10 cellular contexts compared by ENCODE assay signal in genomic region chr17:62792122-62792800, GRCh38. TPM values are rescaled to one million over a fixed set of nuclear protein-coding genes. Genes with fewer than 3 reads are reported as not detected.
DNase-seq lines count a peak whose midpoint lies in the region; ATAC-seq, FAIRE-seq and TF ChIP-seq lines count a peak whose summit lies in the region.
"Had no signal": no experiment of that assay in that cellular context is flagged by ENCODE, and none has a peak within 500 bp of the region (broad histone marks: within the 10 kb centered on the region; RNA-seq: fewer than 3 reads in every experiment).

No MANE protein-coding gene starts in this region.

- H3K4me3 ChIP-seq in GM23248 (0 out of 2 replicates have a peak overlapping the region, but pooled peaks have one; percentile 54), Panc1 (ENCODE audit: low read depth in 2 of 2, low read length in 2 of 2) (peak overlapping the region in 1 of 2 experiments; percentile 25; a peak in 2 of 4 replicates), H1 (ENCODE audit: extremely low read depth in 1 of 4, insufficient read depth in 2 of 4, low read depth in 3 of 4, low read length in 4 of 4) (no peak overlapping the region), trophoblast cell (ENCODE audit: low read depth, low read length) (no peak overlapping the region), vagina (no peak overlapping the region)

- H3K9ac ChIP-seq in GM23248 (peak overlapping the region; percentile 73), H1 (replicated peaks in 1 of 4; ENCODE audit: extremely low read depth in 1 of 4, low read depth in 3 of 4, low read length in 3 of 4) (no peak overlapping the region), trophoblast cell (ENCODE audit: low read length) (no peak overlapping the region)

- H2BK5ac ChIP-seq in H1 (ENCODE audit: low read depth, low read length) (no peak overlapping the region), trophoblast cell (ENCODE audit: low read depth, low read length, poor library complexity) (no peak overlapping the region)

- no peak overlapping the region for H2AFZ ChIP-seq in GM23248
- H2AFZ ChIP-seq in H1 (ENCODE audit: low read length), result no peak overlapping the region
- H2AFZ ChIP-seq in trophoblast cell (ENCODE audit: insufficient read depth, low read length, poor library complexity), result no peak overlapping the region

- H4K5ac ChIP-seq in H1 (ENCODE audit: insufficient read length, low read depth, low read length), result no peak overlapping the region

- no peak overlapping the region for H2BK12ac ChIP-seq in H1 (ENCODE audit: low read depth, low read length)
- H2BK12ac ChIP-seq in trophoblast cell (ENCODE audit: low read length), result no peak overlapping the region

- no peak for TF ChIP-seq POLR2A in H1 (IDR thresholded peaks at IDR 0.05; ENCODE audit: control extremely low read depth in 1 of 2, low read depth in 2 of 2, low read length in 2 of 2)
- TF ChIP-seq POLR2A in vagina (IDR thresholded peaks at IDR 0.05), result no peak

- peaks cover 27% of the 10 kb centered on the region for H3F3A ChIP-seq in GM23248 (ENCODE audit: insufficient read depth)

- no peak overlapping the region for H2BK15ac ChIP-seq in H1 (ENCODE audit: low read length)

- no peak overlapping the region for H3K18ac ChIP-seq in H1 (ENCODE audit: extremely low read depth, low read length)
- H3K18ac ChIP-seq in trophoblast cell (ENCODE audit: low read length), result no peak overlapping the region

- H3K27me3 ChIP-seq in GM23248 (replicated peaks; ENCODE audit: insufficient read depth) (no peaks in the 10 kb centered on the region), Panc1 (ENCODE audit: control insufficient read depth, insufficient read depth, low read length) (no peaks in the 10 kb centered on the region), H1 (replicated peaks in 1 of 4; ENCODE audit: control insufficient read depth in 3 of 4, extremely low read depth in 1 of 4, insufficient read depth in 3 of 4, low read length in 3 of 4) (no peaks in the 10 kb centered on the region), trophoblast cell (ENCODE audit: insufficient read depth, low read length) (no peaks in the 10 kb centered on the region), vagina (no peaks in the 10 kb centered on the region)

- DNase-seq in GM23248 (peak; percentile 91), Panc1 (ENCODE audit: low read depth, low spot score) (peak; percentile 91), H1 (ENCODE audit: low read depth in 1 of 2, low spot score in 2 of 2) (no peak), trophoblast cell (peak; percentile 80 to 90), Right ventricle myocardium inferior (ENCODE audit: missing footprints) (no peak), GM13976 (ENCODE audit: low spot score) (no peak), vagina (ENCODE audit: extremely low spot score in 2 of 2) (no peak)
- DNase-seq: T-helper 17 cell had no signal

- H3K9me3 ChIP-seq in GM23248 (ENCODE audit: low read depth) (no peaks in the 10 kb centered on the region), Panc1 (ENCODE audit: control insufficient read depth, insufficient read depth, low read depth, low read length) (no peaks in the 10 kb centered on the region), H1 (ENCODE audit: insufficient read depth in 2 of 2, low read depth in 1 of 2, low read length in 1 of 2) (no peaks in the 10 kb centered on the region; a peak in 1 of 4 replicates), trophoblast cell (ENCODE audit: insufficient read depth, low read depth, low read length) (peaks cover 11% of the 10 kb centered on the region), vagina (no peaks in the 10 kb centered on the region)

- TF ChIP-seq CTCF in Panc1 (IDR thresholded peaks at IDR 0.05), result no peak
- TF ChIP-seq CTCF in H1 (IDR thresholded peaks at IDR 0.05; ENCODE audit: control extremely low read depth in 1 of 3, insufficient read depth in 1 of 3, low read depth in 1 of 3, low read length in 3 of 3), result no peak
- no peak for TF ChIP-seq CTCF in GM13976 (IDR thresholded peaks at IDR 0.05; ENCODE audit: borderline replicate concordance, control extremely low read depth, extremely low read depth, insufficient read depth, missing control alignments)
- no peak for TF ChIP-seq CTCF in vagina (IDR thresholded peaks at IDR 0.05)

- H2AK5ac ChIP-seq in H1 (ENCODE audit: low read depth, low read length) (no peak overlapping the region), trophoblast cell (ENCODE audit: low read length) (no peak overlapping the region)

- H3K4ac ChIP-seq in H1 (replicated peaks; ENCODE audit: insufficient read length, low read depth, low read length) (no peak overlapping the region), trophoblast cell (ENCODE audit: low read depth, low read length) (no peak overlapping the region)

- no peak overlapping the region for H2BK120ac ChIP-seq in H1 (replicated peaks; ENCODE audit: low read depth, low read length)
- no peak overlapping the region for H2BK120ac ChIP-seq in trophoblast cell (ENCODE audit: insufficient read depth, low read length, poor library complexity)

- intact Hi-C loops in Panc1 (cut with micrococcal nuclease; ENCODE audit: unreplicated experiment) (no loop called here), Right ventricle myocardium inferior (cut with DNase I) (no loop called here), vagina (cut with DNase I) (no loop called here)

- TF ChIP-seq EP300 in H1 (IDR thresholded peaks at IDR 0.05; ENCODE audit: borderline replicate concordance in 1 of 2, low read depth in 2 of 2, low read length in 2 of 2), result no peak

- H4K8ac ChIP-seq in H1 (ENCODE audit: extremely low read depth, insufficient read depth, low read length) (no peak overlapping the region), trophoblast cell (ENCODE audit: low read depth, low read length) (no peak overlapping the region)

- no peaks in the 10 kb centered on the region for H3K9me2 ChIP-seq in GM23248 (ENCODE audit: insufficient read depth)

- H4K91ac ChIP-seq in H1 (replicated peaks; ENCODE audit: insufficient read length, low read length) (no peak overlapping the region), trophoblast cell (ENCODE audit: low read depth, low read length) (no peak overlapping the region)

- no peaks in the 10 kb centered on the region for H4K20me1 ChIP-seq in GM23248 (ENCODE audit: insufficient read depth)
- H4K20me1 ChIP-seq in H1 (replicated peaks in 1 of 2; ENCODE audit: control insufficient read depth in 1 of 2, insufficient read depth in 2 of 2, low read length in 2 of 2), result peaks cover 0 to 3% of the 10 kb centered on the region in 2 experiments

- POLR2A ChIA-PET in Panc1 (lab: Charles Lee), result no interaction called here
- POLR2A ChIA-PET in H1 (lab: Charles Lee; ENCODE audit: partially characterized antibody), result no interaction called here

- H3K36me3 ChIP-seq in GM23248 (ENCODE audit: low read depth) (no peaks in the 10 kb centered on the region), Panc1 (ENCODE audit: control insufficient read depth, insufficient read depth, low read length) (no peaks in the 10 kb centered on the region), H1 (ENCODE audit: control insufficient read depth in 2 of 4, insufficient read depth in 4 of 4, low read length in 3 of 4) (no peaks in the 10 kb centered on the region), trophoblast cell (ENCODE audit: control insufficient read depth in 1 of 2, insufficient read depth in 2 of 2, low read length in 2 of 2) (no peaks in the 10 kb centered on the region), vagina (no peaks in the 10 kb centered on the region)

- no peak for FAIRE-seq in H1 (lab: Jason Lieb, UNC)
- FAIRE-seq: endometrium had no signal

- WGBS in GM23248 (ENCODE audit: low coverage in 1 of 2, low lambda C conversion rate in 2 of 2, missing lambda C conversion rate in 2 of 2), 2 experiments, result 42 to 43% methylated on average over 6 to 7 of the region's 7 CpGs
- 89% methylated on average over 7 of the region's 7 CpGs; no CpG with 5 or more reads in 1 of the 2 experiments for WGBS in H1 (ENCODE audit: extremely low coverage in 1 of 2, insufficient coverage in 1 of 2, insufficient read length in 1 of 2, insufficient replicate concordance in 2 of 2, low coverage in 1 of 2, low lambda C conversion rate in 2 of 2, missing lambda C conversion rate in 1 of 2), 2 experiments
- WGBS in trophoblast cell (ENCODE audit: extremely low coverage, insufficient coverage, insufficient read length), result no CpG with 5 or more reads among the region's 7 CpGs

- H3K4me2 ChIP-seq in GM23248 (ENCODE audit: unreplicated experiment) (peak overlapping the region; percentile 75), H1 (ENCODE audit: insufficient read depth in 1 of 2, low read depth in 2 of 2, low read length in 2 of 2) (no peak overlapping the region), trophoblast cell (ENCODE audit: low read length) (no peak overlapping the region)

- TF ChIP-seq RAD21 in H1 (IDR thresholded peaks at IDR 0.05 in 1 of 2, conservative IDR thresholded peaks at IDR 0.05 in 1 of 2; ENCODE audit: low read depth in 2 of 2, low read length in 2 of 2), result no peak

- no peaks in the 10 kb centered on the region for H3K79me2 ChIP-seq in GM23248 (ENCODE audit: insufficient read depth)
- no peaks in the 10 kb centered on the region for H3K79me2 ChIP-seq in H1 (ENCODE audit: control insufficient read depth in 1 of 2, insufficient read depth in 2 of 2, low read length in 2 of 2)
- H3K79me2 ChIP-seq in trophoblast cell (ENCODE audit: control insufficient read depth, insufficient read depth, low read length, poor library complexity), result no peaks in the 10 kb centered on the region

- CTCF ChIA-PET in Panc1 (lab: Charles Lee), result no interaction called here
- CTCF ChIA-PET in H1 (lab: Charles Lee; ENCODE audit: partially characterized antibody), result no interaction called here

- ATAC-seq in Panc1, result peak; percentile 80
- no peak for ATAC-seq in HG03439 (IDR thresholded peaks at IDR 0.05; ENCODE audit: unreplicated experiment)
- no peak for ATAC-seq in Right ventricle myocardium inferior
- ATAC-seq: T-helper 17 cell had no signal

- peaks cover 30% of the 10 kb centered on the region for H3K4me1 ChIP-seq in GM23248 (ENCODE audit: insufficient read depth)
- H3K4me1 ChIP-seq in Panc1 (ENCODE audit: control insufficient read depth, insufficient read depth, low read length), result peaks cover 16% of the 10 kb centered on the region
- H3K4me1 ChIP-seq in H1 (replicated peaks in 1 of 4; ENCODE audit: control insufficient read depth in 3 of 4, insufficient read depth in 4 of 4, low read length in 3 of 4), result no peaks in the 10 kb centered on the region
- H3K4me1 ChIP-seq in trophoblast cell (ENCODE audit: control insufficient read depth in 1 of 2, insufficient read depth in 2 of 2, low read length in 2 of 2), result no peaks in the 10 kb centered on the region
- no peaks in the 10 kb centered on the region for H3K4me1 ChIP-seq in vagina

- peaks cover 18% of the 10 kb centered on the region; the same call in 1 of the 2 replicates for H3K23me2 ChIP-seq in H1 (ENCODE audit: low read depth, low read length)

- no peaks in the 10 kb centered on the region for H3K79me1 ChIP-seq in H1 (ENCODE audit: low read depth, low read length)
- no peaks in the 10 kb centered on the region for H3K79me1 ChIP-seq in trophoblast cell (ENCODE audit: low read length)

- H3K14ac ChIP-seq in H1 (ENCODE audit: insufficient read length) (no peak overlapping the region), trophoblast cell (ENCODE audit: low read length) (no peak overlapping the region)

- peak overlapping the region; percentile 95 for H3K27ac ChIP-seq in GM23248
- H3K27ac ChIP-seq in Panc1 (ENCODE audit: low read length), result no peak overlapping the region
- no peak overlapping the region for H3K27ac ChIP-seq in H1 (ENCODE audit: low read depth, low read length)
- no peak overlapping the region for H3K27ac ChIP-seq in trophoblast cell (ENCODE audit: low read depth, low read length)
- no peak overlapping the region for H3K27ac ChIP-seq in vagina

- BruUV-seq in Panc1 (replicated peaks; lab: Mats Ljungman, UMichigan), result no TSS peak

- H3K23ac ChIP-seq in H1 (ENCODE audit: insufficient read length) (no peak overlapping the region), trophoblast cell (ENCODE audit: low read length) (no peak overlapping the region)

- H3K56ac ChIP-seq in H1 (replicated peaks; ENCODE audit: insufficient read length, low read depth, low read length), result peak overlapping the region; percentile 80

- H2BK20ac ChIP-seq in H1 (ENCODE audit: low read length), result no peak overlapping the region

- in situ Hi-C loops in GM23248 (cut with MboI) (no loop called here), Panc1 (cut with HindIII; ENCODE audit: low pct_unique_long_range_greater_than_20kb, low sequenced_read_pairs) (no loop called here), GM13976 (cut with MboI; ENCODE audit: low sequenced_read_pairs, unreplicated experiment) (no loop called here)

- no peak overlapping the region for H4K12ac ChIP-seq in trophoblast cell (ENCODE audit: low read depth, low read length)

RNA-seq across cellular contexts. Expression of gene MARCHF10, which starts 15.9 kb away (rescaled TPM):
- 1.8 and 7.1 TPM in 2 replicates for total RNA-seq in GM23248 (2014; rRNA removed; shearing (Covaris generic))
- 1.3 and 2.1 TPM in 2 replicates for polyA plus RNA-seq in GM23248 (2016; fragmentation: Nextera tagmentation; extraction: Ambion mirVana)
- total RNA-seq in Panc1 (2021; ENCODE audit: unreplicated experiment), result 0.39 TPM
- polyA plus RNA-seq in Panc1 (2012; ENCODE audit: insufficient read length), result 0.91 TPM
- 0.48 and 1.1 TPM in 2 replicates for total RNA-seq in H1 (2021; fragmentation: NEBNext Ultra II Directional; extraction: Animal tissue kit (Norgen Biotek cat#: 25700))
- polyA plus RNA-seq in H1 (2011; rRNA removed), result 0.73 and 1.3 TPM in 2 replicates
- polyA plus RNA-seq in H1 (2011; cell fraction: cytosol; rRNA removed), result 0.31 TPM
- polyA plus RNA-seq in H1 (2011; cell fraction: nucleus; rRNA removed), result 0.78 TPM
- 0.59 to 1.1 TPM (median 0.63 TPM) in 4 replicates for polyA plus RNA-seq in H1 (2012, experiment 1 of 2)
- 0.81 TPM for polyA plus RNA-seq in H1 (2012, experiment 2 of 2)
- 0.41 TPM for polyA plus RNA-seq in H1 (2013, experiment 1 of 2)
- 0.53 TPM for polyA plus RNA-seq in H1 (2013, experiment 2 of 2)
- polyA minus RNA-seq in H1 (2011; rRNA and poly(A)+ RNA removed), result 0.32 TPM in 2 replicates
- not detected for polyA minus RNA-seq in H1 (2011; cell fraction: cytosol; rRNA and poly(A)+ RNA removed)
- 0.80 TPM for polyA minus RNA-seq in H1 (2011; cell fraction: nucleus; rRNA and poly(A)+ RNA removed)
- 0.62 and 0.69 TPM in 2 replicates for polyA plus RNA-seq in trophoblast cell (2013)
- not detected for total RNA-seq in Right ventricle myocardium inferior
- 0.25 TPM for total RNA-seq in vagina

Comparison
In these comparisons a context has a peak if more than half of its experiments do, and no peak if none do; other contexts are left out.
1. DNase-seq: peak in GM23248 (single experiment), Panc1 (single experiment) and trophoblast cell (2 of 2); none in H1 (0 of 2), Right ventricle myocardium inferior (single experiment), GM13976 (single experiment) and vagina (0 of 2).